ENCODE assay signal across 7 cellular contexts in genomic region chr10:22683995-22684305, GRCh38. TPM values are rescaled to one million over a fixed set of nuclear protein-coding genes. Genes with fewer than 3 reads are reported as not detected.
DNase-seq lines count a peak whose midpoint lies in the region; ATAC-seq and TF ChIP-seq lines count a peak whose summit lies in the region.

No MANE protein-coding gene starts in this region.

- no peaks in the 10 kb centered on the region for H3K36me3 ChIP-seq in breast epithelium

- DNase-seq in GM12864 (ENCODE audit: low read depth) (no peak), NOMO-1 (lab: John Stamatoyannopoulos, UW; ENCODE audit: unreplicated experiment in 2 of 2) (peak; percentile 73 to 89), breast epithelium (ENCODE audit: low spot score in 2 of 2) (no peak), Right ventricle myocardium inferior (ENCODE audit: missing footprints) (no peak), NCI-H1092 treated with DMSO at 0.1 percent for 48 hours (lab: John Stamatoyannopoulos, UW) (no peak)

- no peak for ATAC-seq in Right ventricle myocardium inferior
- ATAC-seq in GM21529 (IDR thresholded peaks at IDR 0.05; ENCODE audit: unreplicated experiment) = no peak

- no peak for TF ChIP-seq POLR2A in breast epithelium (IDR thresholded peaks at IDR 0.05)

- H3K4me1 ChIP-seq in breast epithelium = no peaks in the 10 kb centered on the region

- H3K4me3 ChIP-seq in GM12864 (ENCODE audit: low read depth, low read length) (peak overlapping the region; percentile 43), breast epithelium (peak overlapping the region in 1 of 3 donors; percentile 40), skin epidermis (no peak overlapping the region)

- H3K27ac ChIP-seq in breast epithelium (peak overlapping the region; percentile 65 to 66), skin epidermis (peak overlapping the region in 13 of 21 experiments; percentile 26 to 84 (median 49))

- H3K27me3 ChIP-seq in breast epithelium = no peaks in the 10 kb centered on the region

- no peaks in the 10 kb centered on the region for H3K9me3 ChIP-seq in breast epithelium

- intact Hi-C loops in breast epithelium (cut with DNase I; ENCODE audit: low total_unique reads) (no loop called here), Right ventricle myocardium inferior (cut with DNase I) (no loop called here)

- TF ChIP-seq CTCF in GM12864 (IDR thresholded peaks at IDR 0.05; ENCODE audit: low read depth, low read length, missing control alignments) (no peak), breast epithelium (IDR thresholded peaks at IDR 0.05) (no peak)

RNA-seq across cellular contexts. Expression of gene PIP4K2A, which starts 30.4 kb away (rescaled TPM):
- total RNA-seq in breast epithelium = 10 to 100 TPM; 15.1 to 36.6 (median 33.1) TPM
- 14.0 TPM for total RNA-seq in Right ventricle myocardium inferior

Comparison
In these comparisons a context has a peak if more than half of its experiments do, and no peak if none do; other contexts are left out.
1. DNase-seq: peak in NOMO-1 (2 of 2); none in GM12864 (single experiment), breast epithelium (0 of 2), Right ventricle myocardium inferior (single experiment) and NCI-H1092 treated with DMSO at 0.1 percent for 48 hours (single experiment).